ENCODE assay signal across 21 cellular contexts in genomic region chr16:89550421-89550988, GRCh38.
"Had no signal": no experiment of that assay in that cellular context is flagged by ENCODE, and none has a peak within 500 bp of the region (broad histone marks: within the 10 kb centered on the region; RNA-seq: fewer than 3 reads in every experiment).

No MANE protein-coding gene starts in this region.

- H3K27me3 ChIP-seq: adrenal gland, colonic mucosa, esophagus squamous epithelium, gastroesophageal sphincter, heart right ventricle, right lobe of liver, thyroid gland, upper lobe of right lung had no signal

- H3K27ac ChIP-seq: adrenal gland, colonic mucosa, esophagus squamous epithelium, gastroesophageal sphincter, heart right ventricle, right lobe of liver, skin epidermis, thyroid gland, upper lobe of right lung had no signal

- DNase-seq: activated CD4-positive, alpha-beta T cell treated with anti-CD3 and anti-CD28 coated beads, Interleukin-2, amount 50 U/mL, for 48 hours; activated effector memory CD4-positive, alpha-beta T cell treated with anti-CD3 and anti-CD28 coated beads, Interleukin-2, amount 50 U/mL, for 16 hours; adrenal gland; colonic mucosa; esophagus squamous epithelium; heart right ventricle; left colon; mesenchymal stem cell; occipital lobe; stimulated activated CD4-positive, alpha-beta T cell treated with anti-CD3 and anti-CD28 coated beads, Interleukin-1b, Interleukin-23, amount 100 ng/mL, for 48 hours; substantia nigra; T-helper 9 cell; thyroid gland; upper lobe of right lung had no signal

- H3K4me3 ChIP-seq: adrenal gland, colonic mucosa, esophagus squamous epithelium, gastroesophageal sphincter, heart right ventricle, right lobe of liver, skin epidermis, thyroid gland, upper lobe of right lung had no signal

- H3K27ac Mint-ChIP-seq: activated naive CD4-positive, alpha-beta T cell treated with anti-CD3 and anti-CD28 coated beads, Interleukin-2, amount 50 U/mL, for 24 hours; WTC11 had no signal

- H3K9me3 ChIP-seq: adrenal gland, colonic mucosa, esophagus squamous epithelium, gastroesophageal sphincter, heart right ventricle, right lobe of liver, thyroid gland, upper lobe of right lung had no signal

- H3K27me3 Mint-ChIP-seq: activated naive CD4-positive, alpha-beta T cell treated with anti-CD3 and anti-CD28 coated beads, Interleukin-2, amount 50 U/mL, for 24 hours; central memory CD8-positive, alpha-beta T cell; stimulated activated naive CD8-positive, alpha-beta T cell treated with anti-CD3 and anti-CD28 coated beads, Interleukin-15, Interleukin-2, amounts not matched to agents 100 ng/mL and 50 ng/mL, for 24 hours had no signal

- H3K4me3 Mint-ChIP-seq: activated naive CD4-positive, alpha-beta T cell treated with anti-CD3 and anti-CD28 coated beads, Interleukin-2, amount 50 U/mL, for 24 hours; central memory CD8-positive, alpha-beta T cell; stimulated activated naive CD8-positive, alpha-beta T cell treated with anti-CD3 and anti-CD28 coated beads, Interleukin-15, Interleukin-2, amounts not matched to agents 100 ng/mL and 50 ng/mL, for 24 hours; WTC11 had no signal

- ATAC-seq: gastroesophageal sphincter, heart right ventricle, left colon, right lobe of liver, upper lobe of right lung, WTC11 had no signal

- H3K4me1 Mint-ChIP-seq: WTC11 had no signal

- H3K4me1 ChIP-seq: adrenal gland, colonic mucosa, esophagus squamous epithelium, gastroesophageal sphincter, heart right ventricle, thyroid gland, upper lobe of right lung had no signal

- H3K9me3 Mint-ChIP-seq: activated naive CD4-positive, alpha-beta T cell treated with anti-CD3 and anti-CD28 coated beads, Interleukin-2, amount 50 U/mL, for 24 hours; central memory CD8-positive, alpha-beta T cell; stimulated activated naive CD8-positive, alpha-beta T cell treated with anti-CD3 and anti-CD28 coated beads, Interleukin-15, Interleukin-2, amounts not matched to agents 100 ng/mL and 50 ng/mL, for 24 hours; WTC11 had no signal
